Comparison of ENCODE assay signal across 8 cellular contexts in genomic region chr16:58734459-58734787, GRCh38. TPM values are rescaled to one million over a fixed set of nuclear protein-coding genes. Genes with fewer than 3 reads are reported as not detected.
DNase-seq lines count a peak whose midpoint lies in the region; ATAC-seq, FAIRE-seq and TF ChIP-seq lines count a peak whose summit lies in the region.

No MANE protein-coding gene starts in this region.

- FAIRE-seq in small intestine (lab: Jason Lieb, UNC): no peak

- H3K4me1 ChIP-seq in HUES48 (ENCODE audit: control insufficient read depth, insufficient read depth, low read length) (peaks cover 8% of the 10 kb centered on the region; the same call in 1 of the 2 replicates), breast epithelium (no peaks in the 10 kb centered on the region), mononuclear cell (ENCODE audit: insufficient read depth, low read length) (peaks cover 18% of the 10 kb centered on the region), small intestine (ENCODE audit: control insufficient read depth in 2 of 2, insufficient read depth in 1 of 2, low read depth in 1 of 2, low read length in 1 of 2) (peaks cover 6 to 8% of the 10 kb centered on the region in 2 donors)

- H3K36me3 ChIP-seq in HUES48 (ENCODE audit: control insufficient read depth, insufficient read depth, low read length) (peaks cover 14% of the 10 kb centered on the region; the same call in 1 of the 2 replicates), breast epithelium (no peaks in the 10 kb centered on the region), small intestine (ENCODE audit: control insufficient read depth in 2 of 2, insufficient read depth in 2 of 2, low read length in 2 of 2) (no peaks in the 10 kb centered on the region)

- H3K27ac ChIP-seq in 22Rv1 (peak overlapping the region; percentile 64), HUES48 (ENCODE audit: low read depth, low read length) (no peak overlapping the region), breast epithelium (peak overlapping the region; percentile 73 to 87), small intestine (ENCODE audit: low read depth in 1 of 2, low read length in 1 of 2) (peak overlapping the region in 1 of 2 donors; percentile 7)

- peak overlapping the region; percentile 95 for H3K4me3 ChIP-seq in HUES48 (ENCODE audit: low read depth, low read length)
- peak overlapping the region; percentile 85 to 98 (median 87) for H3K4me3 ChIP-seq in breast epithelium
- peak overlapping the region; percentile 84 for H3K4me3 ChIP-seq in mononuclear cell (ENCODE audit: low read length)
- H3K4me3 ChIP-seq in small intestine (ENCODE audit: low read depth in 1 of 2, low read length in 2 of 2): peak overlapping the region in 1 of 2 donors; percentile 88

- no peaks in the 10 kb centered on the region for H3K27me3 ChIP-seq in HUES48 (ENCODE audit: control insufficient read depth, insufficient read depth, low read length)
- no peaks in the 10 kb centered on the region for H3K27me3 ChIP-seq in breast epithelium
- H3K27me3 ChIP-seq in mononuclear cell (ENCODE audit: insufficient read depth, low read length): no peaks in the 10 kb centered on the region
- H3K27me3 ChIP-seq in small intestine (ENCODE audit: control insufficient read depth in 2 of 2, insufficient read depth in 2 of 2, low read length in 2 of 2): no peaks in the 10 kb centered on the region

- no peak for ATAC-seq in HG03457 (IDR thresholded peaks at IDR 0.05; ENCODE audit: unreplicated experiment)

- CTCF ChIA-PET in GM10248 (lab: Yijun Ruan, JAX): interaction anchor here (1.4 to 2.7 kb wide), 2 partner anchors 11 to 22 kb away, joined by 3 to 15 read pairs; no protein-coding TSS in a partner anchor

- peak; percentile 27 for TF ChIP-seq CTCF in 22Rv1 (IDR thresholded peaks at IDR 0.05)
- no peak for TF ChIP-seq CTCF in breast epithelium (IDR thresholded peaks at IDR 0.05)
- TF ChIP-seq CTCF in GM10248 (IDR thresholded peaks at IDR 0.05; ENCODE audit: control extremely low read depth, extremely low read depth, low read depth, missing control alignments): no peak

- no peaks in the 10 kb centered on the region for H3K9me3 ChIP-seq in HUES48 (ENCODE audit: control insufficient read depth, insufficient read depth, low read length)
- H3K9me3 ChIP-seq in breast epithelium: no peaks in the 10 kb centered on the region
- no peaks in the 10 kb centered on the region for H3K9me3 ChIP-seq in mononuclear cell (ENCODE audit: low read depth, low read length)
- no peaks in the 10 kb centered on the region for H3K9me3 ChIP-seq in small intestine (ENCODE audit: control insufficient read depth, low read depth)

- POLR2A ChIA-PET in GM10248 (lab: Yijun Ruan, JAX): no interaction called here

- H3K9ac ChIP-seq in HUES48 (ENCODE audit: low read depth, low read length): peak overlapping the region; percentile 95; the same call in 1 of the 2 replicates

- intact Hi-C loops in breast epithelium (cut with DNase I; ENCODE audit: low total_unique reads): no loop called here

- WGBS in small intestine, 3 donors: 30 to 38% (median 30%) methylated on average over 8 of the region's 8 CpGs

- no peak for TF ChIP-seq POLR2A in breast epithelium (IDR thresholded peaks at IDR 0.05)

- DNase-seq in breast epithelium (ENCODE audit: low spot score in 2 of 2): no peak
- no peak for DNase-seq in small intestine
- no peak for DNase-seq in GM10248 (ENCODE audit: extremely low spot score)
- DNase-seq in hippocampal formation (lab: John Stamatoyannopoulos, UW): no peak

RNA-seq across cellular contexts. Expression of gene GOT2, which starts 0.3 kb away (rescaled TPM):
- total RNA-seq in breast epithelium (10 to 100 TPM; 15.4 to 56.2 (median 45.2) TPM), mononuclear cell (10.0 TPM)
- polyA plus RNA-seq in small intestine: 10 to 100 TPM; 41.9 to 78.3 (median 63.3) TPM

RNA-seq across cellular contexts. Expression of gene SLC38A7, which starts 49.9 kb away (rescaled TPM):
- total RNA-seq in breast epithelium (10 to 100 TPM; 12.7 to 15.4 (median 13.1) TPM), mononuclear cell (6.7 TPM)
- 1 to 10 TPM; 2.7 to 7.9 (median 3.6) TPM for polyA plus RNA-seq in small intestine
